18 cellular contexts compared by ENCODE assay signal in the genomic region with DNA sequence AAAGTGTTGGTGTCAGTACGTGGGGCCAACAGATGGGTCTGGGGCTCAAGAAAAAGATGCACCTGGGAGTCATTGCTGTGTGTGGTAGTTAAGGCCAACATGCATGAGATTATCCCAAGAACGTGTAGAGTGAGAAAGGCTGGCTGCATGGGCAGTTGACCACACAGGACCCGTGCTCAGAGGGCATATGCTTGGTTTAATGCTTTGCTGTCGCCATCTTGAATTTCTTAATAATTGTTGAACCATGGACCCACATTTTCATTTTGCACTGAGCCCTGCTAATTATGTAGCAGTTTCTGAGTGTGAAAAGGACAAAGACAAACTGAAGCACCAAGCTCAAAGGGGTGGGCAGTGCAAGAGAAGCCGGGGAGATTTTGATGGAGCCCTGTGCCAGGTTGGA.
DNase-seq lines count a peak whose midpoint lies in the region; ATAC-seq and TF ChIP-seq lines count a peak whose summit lies in the region.
"Had no signal": no experiment of that assay in that cellular context is flagged by ENCODE, and none has a peak within 500 bp of the region (broad histone marks: within the 10 kb centered on the region; RNA-seq: fewer than 3 reads in every experiment).

No MANE protein-coding gene starts in this region.

- ATAC-seq in Right ventricle myocardium superior (ENCODE audit: poor library complexity), result no peak
- ATAC-seq: CD8-positive, alpha-beta T cell; GM12878 had no signal

- no peaks in the 10 kb centered on the region for H3K27me3 ChIP-seq in right atrium auricular region
- H3K27me3 ChIP-seq: BLaER1 treated with 17β-estradiol and CSF1 and Interleukin-3, amounts not matched to agents 10 nM and 100 nM had no signal

- no peaks in the 10 kb centered on the region for H3K9me3 ChIP-seq in right atrium auricular region
- H3K9me3 ChIP-seq: A549; BLaER1 treated with 17β-estradiol and CSF1 and Interleukin-3, amounts not matched to agents 10 nM and 100 nM; Caco-2 had no signal

- DNase-seq in right atrium auricular region (ENCODE audit: low spot score) (peak; percentile 7), Right ventricle myocardium superior (no peak), iPS-NIHi7 (ENCODE audit: extremely low spot score) (peak; percentile 3), medulla oblongata (ENCODE audit: extremely low spot score) (no peak), HUDEP-2 (lab: John Stamatoyannopoulos, UW; ENCODE audit: unreplicated experiment in 76 of 76) (no peak)
- DNase-seq: AML-193; Caco-2; Calu3; CD4-positive, alpha-beta T cell; CD8-positive, alpha-beta T cell; DND-41; EL; GDM1 had no signal

- no peaks in the 10 kb centered on the region for H3K4me1 ChIP-seq in right atrium auricular region
- H3K4me1 ChIP-seq: A549; BLaER1 treated with 17β-estradiol and CSF1 and Interleukin-3, amounts not matched to agents 10 nM and 100 nM; Caco-2 had no signal

- H3K4me3 ChIP-seq in right atrium auricular region, result no peak overlapping the region
- H3K4me3 ChIP-seq: A549; BLaER1 treated with 17β-estradiol and CSF1 and Interleukin-3, amounts not matched to agents 10 nM and 100 nM; GM12878 had no signal

- no peak for TF ChIP-seq CTCF in right atrium auricular region (IDR thresholded peaks at IDR 0.05)

- no peak overlapping the region for H3K27ac ChIP-seq in right atrium auricular region
- H3K27ac ChIP-seq: 22Rv1; A549; BLaER1 treated with 17β-estradiol and CSF1 and Interleukin-3, amounts not matched to agents 10 nM and 100 nM; C4-2B had no signal

- intact Hi-C loops in Right ventricle myocardium superior (cut with DNase I), result loop anchor here (10.0 kb wide), 1 partner anchor 195 kb away; no protein-coding TSS in a partner anchor

- H3K36me3 ChIP-seq in right atrium auricular region, result no peaks in the 10 kb centered on the region
- H3K36me3 ChIP-seq: BLaER1 treated with 17β-estradiol and CSF1 and Interleukin-3, amounts not matched to agents 10 nM and 100 nM had no signal

Comparison
In these comparisons a context has a peak if more than half of its experiments do, and no peak if none do; other contexts are left out.
1. DNase-seq: peak in right atrium auricular region (single experiment) and iPS-NIHi7 (single experiment); none in Right ventricle myocardium superior (single experiment), medulla oblongata (single experiment) and HUDEP-2 (0 of 76).